8 cellular contexts compared by ENCODE assay signal in the genomic region with DNA sequence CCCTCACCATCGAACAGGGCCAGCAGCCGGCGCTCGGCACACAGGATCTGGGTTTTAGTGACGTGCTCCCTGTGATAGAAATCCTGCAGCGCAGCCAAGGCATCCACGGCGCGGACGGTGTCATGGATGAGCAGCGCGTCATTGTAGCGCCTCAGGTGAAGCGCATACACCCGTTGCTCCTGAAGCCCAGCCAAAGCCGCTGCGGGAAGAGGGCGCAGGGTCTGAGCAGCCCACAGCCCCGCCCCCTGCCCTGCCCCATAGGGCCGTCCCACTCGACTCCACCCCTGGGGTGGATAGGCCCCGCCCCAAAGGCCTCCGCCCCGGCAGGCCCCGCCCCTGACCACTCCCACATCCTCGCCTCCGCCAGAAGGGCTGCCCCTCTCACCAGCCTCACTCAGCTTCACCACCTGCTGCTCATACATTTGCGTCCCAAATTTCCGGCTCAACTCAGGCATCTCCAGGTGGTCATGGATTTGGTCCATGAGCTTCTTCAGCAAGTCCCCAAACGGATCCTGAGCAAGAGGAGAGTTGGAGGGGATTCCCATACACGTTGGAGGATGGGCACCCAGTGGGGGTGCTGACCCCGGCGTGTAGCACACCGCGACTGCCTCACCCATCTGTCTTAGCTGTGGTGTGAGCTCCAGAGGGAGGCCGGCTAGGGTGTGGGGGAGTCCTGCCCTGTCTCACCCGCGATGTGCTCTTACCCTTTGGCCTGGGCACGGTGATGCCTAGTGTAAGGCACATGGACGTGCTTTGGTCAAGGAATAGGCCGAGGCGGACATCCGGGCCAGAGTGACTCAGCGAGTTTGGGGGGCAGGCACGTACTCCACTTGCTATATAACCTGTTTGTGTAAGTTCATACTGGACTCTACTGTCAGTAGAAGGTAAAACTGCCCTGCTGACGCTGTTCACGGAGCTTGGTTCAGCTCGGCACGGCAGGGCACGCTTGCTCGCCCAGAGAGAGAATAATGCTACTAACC. TPM values are rescaled to one million over a fixed set of nuclear protein-coding genes. Genes with fewer than 3 reads are reported as not detected.
A peak's percentile ranks its signal among the peaks of the same experiment; 100 is the strongest.
DNase-seq lines count a peak whose midpoint lies in the region; ATAC-seq, FAIRE-seq and TF ChIP-seq lines count a peak whose summit lies in the region.

No MANE protein-coding gene starts in this region.

- H3K9me3 ChIP-seq in right atrium auricular region (no peaks in the 10 kb centered on the region), NT2/D1 (ENCODE audit: insufficient read depth, low read length) (no peaks in the 10 kb centered on the region), pancreas (no peaks in the 10 kb centered on the region), tibial nerve (no peaks in the 10 kb centered on the region)

- TF ChIP-seq EP300 in tibial nerve (IDR thresholded peaks at IDR 0.05) = no peak

- no peak for FAIRE-seq in pancreas (lab: Jason Lieb, UNC)

- H3K27me3 ChIP-seq in right atrium auricular region (no peaks in the 10 kb centered on the region), NT2/D1 (ENCODE audit: insufficient read depth, insufficient read length) (no peaks in the 10 kb centered on the region), pancreas (no peaks in the 10 kb centered on the region), tibial nerve (no peaks in the 10 kb centered on the region)

- H3K4me1 ChIP-seq in right atrium auricular region (peaks cover 0 to 21% of the 10 kb centered on the region in 2 donors), NT2/D1 (ENCODE audit: insufficient read depth, insufficient read length) (peaks cover 11% of the 10 kb centered on the region), pancreas (peaks cover 2 to 9% (median 8%) of the 10 kb centered on the region in 3 donors), tibial nerve (peaks cover 0 to 37% (median 14%) of the 10 kb centered on the region in 4 donors)

- H3K4me3 ChIP-seq in right atrium auricular region = peak overlapping the region in 1 of 2 donors; percentile 33
- peak overlapping the region; percentile 24 for H3K4me3 ChIP-seq in NT2/D1 (ENCODE audit: insufficient read length, low read depth)
- H3K4me3 ChIP-seq in pancreas = no peak overlapping the region
- H3K4me3 ChIP-seq in tibial nerve = peak overlapping the region in 3 of 4 donors; percentile 30 to 46 (median 33)

- H3K9me3 Mint-ChIP-seq in activated T-cell treated with anti-CD3 and anti-CD28 coated beads, Interleukin-2, amount 50 U/mL, for 24 hours = no peaks in the 10 kb centered on the region

- H3K36me3 ChIP-seq in right atrium auricular region = peaks cover 6% of the 10 kb centered on the region
- H3K36me3 ChIP-seq in NT2/D1 (ENCODE audit: insufficient read depth, insufficient read length, low read length) = peaks cover 5% of the 10 kb centered on the region
- no peaks in the 10 kb centered on the region for H3K36me3 ChIP-seq in pancreas
- H3K36me3 ChIP-seq in tibial nerve = peaks cover 0 to 55% (median 0%) of the 10 kb centered on the region in 3 donors

- intact Hi-C loops in Right ventricle myocardium inferior (cut with DNase I) = no loop called here
- intact Hi-C loops in pancreas (cut with DNase I) = loop anchor here in 1 of 3 donors (10.0 kb wide), 1 partner anchor 83 kb away; a partner anchor contains a TSS

- TF ChIP-seq CTCF in right atrium auricular region (IDR thresholded peaks at IDR 0.05) (no peak), pancreas (IDR thresholded peaks at IDR 0.05) (no peak), tibial nerve (IDR thresholded peaks at IDR 0.05) (no peak)

- TF ChIP-seq POLR2A in tibial nerve (IDR thresholded peaks at IDR 0.05) = no peak

- no peaks in the 10 kb centered on the region for H3K27me3 Mint-ChIP-seq in activated T-cell treated with anti-CD3 and anti-CD28 coated beads, Interleukin-2, amount 50 U/mL, for 24 hours

- H3K9ac ChIP-seq in NT2/D1 (ENCODE audit: insufficient read length, low read depth) = no peak overlapping the region

- H3K27ac Mint-ChIP-seq in activated T-cell treated with anti-CD3 and anti-CD28 coated beads, Interleukin-2, amount 50 U/mL, for 24 hours = peak overlapping the region; percentile 80

- H3K27ac ChIP-seq in right atrium auricular region (no peak overlapping the region), pancreas (no peak overlapping the region), tibial nerve (peak overlapping the region in 2 of 4 donors; percentile 26 to 37)

- peak overlapping the region; percentile 73 for H3K4me3 Mint-ChIP-seq in activated T-cell treated with anti-CD3 and anti-CD28 coated beads, Interleukin-2, amount 50 U/mL, for 24 hours

- 74 to 77% methylated on average over 50 to 51 of the region's 51 CpGs for WGBS in pancreas, 2 donors
- WGBS in tibial nerve, 2 donors = 57 to 60% methylated on average over 35 to 51 of the region's 51 CpGs

- ATAC-seq in Right ventricle myocardium inferior = peak; percentile 71
- ATAC-seq in HG03460 (IDR thresholded peaks at IDR 0.05; ENCODE audit: unreplicated experiment) = peak; percentile 56
- peak; percentile 38 to 81 (median 58) for ATAC-seq in pancreas

- peaks cover 40% of the 10 kb centered on the region for H3K4me1 Mint-ChIP-seq in activated T-cell treated with anti-CD3 and anti-CD28 coated beads, Interleukin-2, amount 50 U/mL, for 24 hours (ENCODE audit: low read depth)

- peak; percentile 88 for DNase-seq in Right ventricle myocardium inferior (ENCODE audit: missing footprints)
- no peak for DNase-seq in right atrium auricular region (ENCODE audit: low spot score)
- DNase-seq in NT2/D1 (ENCODE audit: low read depth, low spot score) = peak; percentile 81
- DNase-seq in activated T-cell treated with anti-CD3 and anti-CD28 coated beads, Interleukin-2, amount 50 U/mL, for 24 hours = peak; percentile 99
- peak; percentile 16 for DNase-seq in fibroblast of the conjunctiva (ENCODE audit: low read depth)
- DNase-seq in pancreas = peak; percentile 68 to 82 (median 78)
- peak in 1 of 2 donors; percentile 53 for DNase-seq in tibial nerve (ENCODE audit: low spot score in 2 of 2)

- peaks cover 5% of the 10 kb centered on the region for H3K36me3 Mint-ChIP-seq in activated T-cell treated with anti-CD3 and anti-CD28 coated beads, Interleukin-2, amount 50 U/mL, for 24 hours (ENCODE audit: low read depth)

RNA-seq across cellular contexts. Expression of a gene that starts 4.6 kb away (rescaled TPM):
- total RNA-seq in Right ventricle myocardium inferior (5.0 TPM), right atrium auricular region (1 to 10 TPM; 3.5 to 4.3 TPM), pancreas (10 to 100 TPM in 1 of 6 donors, 1 to 10 TPM in 5; 3.7 to 11.0 (median 6.1) TPM), tibial nerve (10 to 100 TPM; 15.9 to 29.4 (median 21.7) TPM)
- polyA plus RNA-seq in pancreas = 10 to 100 TPM; 20.9 to 22.8 TPM

RNA-seq across cellular contexts. Expression of a gene that starts 9.6 kb away (rescaled TPM):
- 0.11 TPM for total RNA-seq in Right ventricle myocardium inferior
- total RNA-seq in right atrium auricular region = not detected
- 1 to 10 TPM in 5 of 6 donors, under 1 TPM in 1; 0.67 to 2.1 (median 1.4) TPM for total RNA-seq in pancreas
- polyA plus RNA-seq in pancreas = 1 to 10 TPM; 1.8 to 2.6 TPM
- 1 to 10 TPM in 1 of 4 donors, under 1 TPM in 1, not detected in 2; 0.20 to 1.5 TPM for total RNA-seq in tibial nerve

RNA-seq across cellular contexts. Expression of a gene that starts 13.3 kb away (rescaled TPM):
- total RNA-seq in Right ventricle myocardium inferior (22.0 TPM), right atrium auricular region (10 to 100 TPM; 11.3 to 11.4 TPM), pancreas (10 to 100 TPM; 17.5 to 43.7 (median 22.3) TPM), tibial nerve (100 to 1,000 TPM in 2 of 4 donors, 10 to 100 TPM in 2; 92.2 to 143 (median 105) TPM)
- polyA plus RNA-seq in pancreas = 100 to 1,000 TPM; 157 to 158 TPM

RNA-seq across cellular contexts. Expression of a gene that starts 14.7 kb away (rescaled TPM):
- total RNA-seq in Right ventricle myocardium inferior (0.11 TPM), right atrium auricular region (not detected), pancreas (under 1 TPM; 0.40 to 0.75 (median 0.58) TPM), tibial nerve (under 1 TPM in 1 of 4 donors, not detected in 3; 0.22 TPM)
- 1 to 10 TPM in 1 of 2 donors, under 1 TPM in 1; 0.85 to 1.6 TPM for polyA plus RNA-seq in pancreas

RNA-seq across cellular contexts. Expression of a gene that starts 46.9 kb away (rescaled TPM):
- total RNA-seq in Right ventricle myocardium inferior (45.6 TPM), right atrium auricular region (10 to 100 TPM; 39.9 to 92.6 TPM), pancreas (10 to 100 TPM; 25.9 to 53.1 (median 42.0) TPM), tibial nerve (100 to 1,000 TPM in 3 of 4 donors, 10 to 100 TPM in 1; 94.8 to 137 (median 117) TPM)
- polyA plus RNA-seq in pancreas = 10 to 100 TPM; 42.6 to 61.8 TPM

Comparison
In these comparisons a context has a peak if more than half of its experiments do, and no peak if none do; other contexts are left out.
1. H3K4me3 ChIP-seq: peak in NT2/D1 (single experiment) and tibial nerve (3 of 4); none in pancreas (0 of 4).
2. Peak in every context shown above with its lines, with median percentiles within 50 percentile points of each other: ATAC-seq.